Comparison of ENCODE assay signal across 13 cellular contexts in the genomic region with DNA sequence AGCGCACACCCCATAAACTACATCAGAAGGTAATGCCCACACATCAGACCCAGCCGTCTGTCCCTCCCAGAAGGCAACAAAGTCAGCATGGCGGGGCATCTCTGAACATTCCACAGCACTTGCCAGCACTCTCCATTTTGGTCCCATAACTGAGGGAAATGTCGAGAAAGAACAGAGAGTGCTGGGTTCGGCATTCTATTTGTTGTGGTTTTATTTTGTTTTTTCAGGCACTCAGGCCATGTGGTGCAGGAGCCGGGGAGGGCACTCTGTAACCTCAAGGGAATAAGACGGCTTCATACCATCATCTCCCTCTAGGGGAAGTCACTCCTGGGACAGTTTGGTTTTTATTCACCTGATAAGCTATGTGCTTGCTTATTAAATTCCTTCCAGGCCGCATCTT.
A peak's percentile ranks its signal among the peaks of the same experiment; 100 is the strongest.
DNase-seq lines count a peak whose midpoint lies in the region; ATAC-seq, FAIRE-seq and TF ChIP-seq lines count a peak whose summit lies in the region.
"Had no signal": no experiment of that assay in that cellular context is flagged by ENCODE, and none has a peak within 500 bp of the region (broad histone marks: within the 10 kb centered on the region; RNA-seq: fewer than 3 reads in every experiment).

No MANE protein-coding gene starts in this region.

- TF ChIP-seq POLR2A in IMR-90 (IDR thresholded peaks at IDR 0.05; ENCODE audit: low read depth, low read length) = no peak

- no peaks in the 10 kb centered on the region for H3F3A ChIP-seq in neural progenitor cell (ENCODE audit: low read depth)

- no peaks in the 10 kb centered on the region for H3K9me3 ChIP-seq in BLaER1 treated with 17β-estradiol and CSF1 and Interleukin-3, amounts not matched to agents 10 nM and 100 nM (replicated peaks in 1 of 11)
- H3K9me3 ChIP-seq in IMR-90 (ENCODE audit: control insufficient read depth, insufficient read depth, low read length) (no peaks in the 10 kb centered on the region), astrocyte (ENCODE audit: insufficient read depth, low read depth, low read length) (no peaks in the 10 kb centered on the region), neural progenitor cell (ENCODE audit: low read depth) (no peaks in the 10 kb centered on the region)
- H3K9me3 ChIP-seq: gastroesophageal sphincter had no signal

- H3K9me1 ChIP-seq in IMR-90 (ENCODE audit: insufficient read depth, low read length) = peaks cover 18% of the 10 kb centered on the region

- H2BK15ac ChIP-seq in IMR-90 (ENCODE audit: low read depth, low read length) = no peak overlapping the region

- no peak for ATAC-seq in IMR-90 (ENCODE audit: low read depth)
- ATAC-seq in HG03175 (IDR thresholded peaks at IDR 0.05; ENCODE audit: unreplicated experiment) = no peak
- ATAC-seq: activated naive CD4-positive, alpha-beta T cell treated with anti-CD3 and anti-CD28 coated beads, Interleukin-2, amount 50 U/mL, for 72 hours; gastroesophageal sphincter; left colon had no signal

- H2BK120ac ChIP-seq in IMR-90 (ENCODE audit: low read depth, low read length) = no peak overlapping the region

- no peak overlapping the region for H2BK20ac ChIP-seq in IMR-90 (ENCODE audit: low read depth, low read length)

- TF ChIP-seq CTCF in IMR-90 (conservative IDR thresholded peaks at IDR 0.05; ENCODE audit: low read depth, low read length) = 0 out of 2 replicates have a peak, but pooled peaks have one; percentile 6
- peak; percentile 35 for TF ChIP-seq CTCF in astrocyte (IDR thresholded peaks at IDR 0.05; ENCODE audit: insufficient read depth, low read depth, low read length)
- peak; percentile 13 for TF ChIP-seq CTCF in neural progenitor cell (IDR thresholded peaks at IDR 0.05)

- H3K4me1 ChIP-seq in BLaER1 treated with 17β-estradiol and CSF1 and Interleukin-3, amounts not matched to agents 10 nM and 100 nM = peaks cover 0 to 43% (median 24%) of the 10 kb centered on the region in 10 experiments; a peak in 18 of 20 replicates
- H3K4me1 ChIP-seq in IMR-90 (ENCODE audit: control insufficient read depth, insufficient read depth, low read length) (no peaks in the 10 kb centered on the region), astrocyte (ENCODE audit: insufficient read depth, low read length) (peaks cover 17% of the 10 kb centered on the region), neural progenitor cell (no peaks in the 10 kb centered on the region)

- BruUV-seq in IMR-90 (replicated peaks; lab: Mats Ljungman, UMichigan) = no TSS peak

- peaks cover 3% of the 10 kb centered on the region for H3K27me3 Mint-ChIP-seq in astrocyte (ENCODE audit: low read depth, unreplicated experiment)
- H3K27me3 Mint-ChIP-seq in neural progenitor cell (ENCODE audit: insufficient read depth, low read depth) = peaks cover 3% of the 10 kb centered on the region

- H3K14ac ChIP-seq in IMR-90 (replicated peaks; ENCODE audit: low read depth, low read length) = no peak overlapping the region

- H2AK5ac ChIP-seq in IMR-90 (ENCODE audit: low read depth, low read length) = no peak overlapping the region

- no peak overlapping the region for H3K27ac ChIP-seq in BLaER1 treated with 17β-estradiol and CSF1 and Interleukin-3, amounts not matched to agents 10 nM and 100 nM
- no peak overlapping the region for H3K27ac ChIP-seq in IMR-90 (ENCODE audit: insufficient read depth, low read length)
- H3K27ac ChIP-seq in astrocyte (ENCODE audit: low read depth, low read length) = no peak overlapping the region
- no peak overlapping the region for H3K27ac ChIP-seq in neural progenitor cell

- POLR2A ChIA-PET in IMR-90 (lab: Charles Lee; ENCODE audit: unreplicated experiment) = no interaction called here

- DNase-seq in IMR-90 (no peak), astrocyte (ENCODE audit: low read depth) (no peak), neural progenitor cell (ENCODE audit: low spot score) (no peak), RKO (ENCODE audit: low spot score) (no peak), occipital lobe (lab: John Stamatoyannopoulos, UW) (no peak), cerebellum (ENCODE audit: low spot score) (no peak)
- DNase-seq: left colon, NCI-H1417, T-helper 2 cell had no signal

- H2BK5ac ChIP-seq in IMR-90 (ENCODE audit: low read depth, low read length, poor library complexity, severe bottlenecking) = no peak overlapping the region

- H3K36me3 Mint-ChIP-seq in astrocyte (ENCODE audit: low read depth, unreplicated experiment) (peaks cover 7% of the 10 kb centered on the region), neural progenitor cell (peaks cover 9% of the 10 kb centered on the region)
- H3K36me3 Mint-ChIP-seq: activated naive CD4-positive, alpha-beta T cell treated with anti-CD3 and anti-CD28 coated beads, Interleukin-2, amount 50 U/mL, for 72 hours had no signal

- no peaks in the 10 kb centered on the region for H3K27me3 ChIP-seq in BLaER1 treated with 17β-estradiol and CSF1 and Interleukin-3, amounts not matched to agents 10 nM and 100 nM
- H3K27me3 ChIP-seq in IMR-90 (ENCODE audit: control insufficient read depth, insufficient read depth, low read length) = no peaks in the 10 kb centered on the region
- no peaks in the 10 kb centered on the region for H3K27me3 ChIP-seq in astrocyte (ENCODE audit: insufficient read depth, low read length)
- H3K27me3 ChIP-seq in neural progenitor cell = no peaks in the 10 kb centered on the region
- H3K27me3 ChIP-seq: gastroesophageal sphincter had no signal

- H3K4me2 ChIP-seq in BLaER1 treated with 17β-estradiol and CSF1 and Interleukin-3, amounts not matched to agents 10 nM and 100 nM = peak overlapping the region in 10 of 11 experiments; percentile 6 to 81 (median 48); a peak in 18 of 22 replicates
- H3K4me2 ChIP-seq in IMR-90 (ENCODE audit: low read depth, low read length) (no peak overlapping the region), astrocyte (ENCODE audit: low read length) (peak overlapping the region; percentile 38), neural progenitor cell (no peak overlapping the region)

- intact Hi-C loops in IMR-90 (cut with micrococcal nuclease) = no loop called here

- H3K4me3 ChIP-seq in BLaER1 treated with 17β-estradiol and CSF1 and Interleukin-3, amounts not matched to agents 10 nM and 100 nM = no peak overlapping the region
- no peak overlapping the region for H3K4me3 ChIP-seq in IMR-90 (ENCODE audit: insufficient read depth, low read depth, low read length)
- H3K4me3 ChIP-seq in astrocyte (ENCODE audit: insufficient read depth, low read depth, low read length) = no peak overlapping the region
- no peak overlapping the region for H3K4me3 ChIP-seq in neural progenitor cell

- peaks cover 0 to 51% (median 28%) of the 10 kb centered on the region in 11 experiments; a peak in 15 of 22 replicates for H4K20me1 ChIP-seq in BLaER1 treated with 17β-estradiol and CSF1 and Interleukin-3, amounts not matched to agents 10 nM and 100 nM
- H4K20me1 ChIP-seq in IMR-90 (ENCODE audit: insufficient read depth, low read length) (peaks cover 4% of the 10 kb centered on the region; the same call in 1 of the 2 replicates), astrocyte (ENCODE audit: insufficient read depth, low read length) (no peaks in the 10 kb centered on the region), neural progenitor cell (ENCODE audit: low read depth) (no peaks in the 10 kb centered on the region)

- 0 out of 22 replicates have a peak overlapping the region, but pooled peaks of 1 of the 11 experiments have one; percentile 8 for H3K9ac ChIP-seq in BLaER1 treated with 17β-estradiol and CSF1 and Interleukin-3, amounts not matched to agents 10 nM and 100 nM
- H3K9ac ChIP-seq in IMR-90 (ENCODE audit: low read depth, low read length) (no peak overlapping the region), astrocyte (ENCODE audit: low read length) (no peak overlapping the region), neural progenitor cell (no peak overlapping the region)

- H4K8ac ChIP-seq in IMR-90 (ENCODE audit: low read depth in 2 of 2, low read length in 2 of 2) = no peak overlapping the region

- no peak overlapping the region; the same call in 1 of the 2 replicates for H3K23ac ChIP-seq in IMR-90 (ENCODE audit: low read depth, low read length)

- H2AK9ac ChIP-seq in IMR-90 (replicated peaks; ENCODE audit: low read depth, low read length, poor library complexity) = no peak overlapping the region

- peaks cover 12 to 88% (median 65%) of the 10 kb centered on the region in 11 experiments; a peak in 20 of 22 replicates for H3K36me3 ChIP-seq in BLaER1 treated with 17β-estradiol and CSF1 and Interleukin-3, amounts not matched to agents 10 nM and 100 nM
- H3K36me3 ChIP-seq in IMR-90 (ENCODE audit: control insufficient read depth, insufficient read depth, low read length) (peaks cover 36% of the 10 kb centered on the region), astrocyte (ENCODE audit: insufficient read depth, low read length) (no peaks in the 10 kb centered on the region), neural progenitor cell (no peaks in the 10 kb centered on the region)

- no peak for FAIRE-seq in astrocyte (lab: Jason Lieb, UNC)

- H4K5ac ChIP-seq in IMR-90 (ENCODE audit: low read depth, low read length) = no peak overlapping the region

- H3K4me1 Mint-ChIP-seq in astrocyte (ENCODE audit: low read depth, unreplicated experiment) (peaks cover 36% of the 10 kb centered on the region), neural progenitor cell (peaks cover 4% of the 10 kb centered on the region)

- peaks cover 5 to 24% of the 10 kb centered on the region in 2 experiments; a peak in 3 of 4 replicates for H3K79me1 ChIP-seq in IMR-90 (ENCODE audit: low read depth in 1 of 2, low read length in 2 of 2)

- CTCF ChIA-PET in IMR-90 (lab: Yijun Ruan, JAX) = no interaction called here

- H3K18ac ChIP-seq in IMR-90 (ENCODE audit: low read depth, low read length) = no peak overlapping the region

- no peak overlapping the region for H3K56ac ChIP-seq in IMR-90 (ENCODE audit: extremely low read depth, insufficient read depth, low read length)

- dilution Hi-C loops in IMR-90 (cut with HindIII; ENCODE audit: low sequenced_read_pairs, unreplicated experiment) = no loop called here

- H3K79me2 ChIP-seq in astrocyte (ENCODE audit: insufficient read depth, low read length) (no peaks in the 10 kb centered on the region), neural progenitor cell (ENCODE audit: low read depth) (no peaks in the 10 kb centered on the region)

- H3K27ac Mint-ChIP-seq in astrocyte (ENCODE audit: unreplicated experiment) (peak overlapping the region; percentile 20), neural progenitor cell (no peak overlapping the region)
- H3K27ac Mint-ChIP-seq: activated naive CD4-positive, alpha-beta T cell treated with anti-CD3 and anti-CD28 coated beads, Interleukin-2, amount 50 U/mL, for 72 hours had no signal

- 86% methylated on average over 1 of the region's 8 CpGs; no CpG with 5 or more reads in 1 of the 2 experiments for WGBS in IMR-90 (ENCODE audit: extremely low coverage in 2 of 2, insufficient read length in 1 of 2), 2 experiments

- no peak overlapping the region for H3K4me3 Mint-ChIP-seq in astrocyte (ENCODE audit: unreplicated experiment)
- H3K4me3 Mint-ChIP-seq in neural progenitor cell = no peak overlapping the region

- in situ Hi-C loops in IMR-90 (cut with MboI; ENCODE audit: low sequenced_read_pairs) = no loop called here

- no peak overlapping the region for H3K4ac ChIP-seq in IMR-90 (ENCODE audit: low read depth, low read length)

- H3K9me3 Mint-ChIP-seq in astrocyte (ENCODE audit: unreplicated experiment) (no peaks in the 10 kb centered on the region), neural progenitor cell (no peaks in the 10 kb centered on the region)
- H3K9me3 Mint-ChIP-seq: activated naive CD4-positive, alpha-beta T cell treated with anti-CD3 and anti-CD28 coated beads, Interleukin-2, amount 50 U/mL, for 72 hours had no signal

- no peak overlapping the region for H4K91ac ChIP-seq in IMR-90 (ENCODE audit: insufficient read depth, low read depth, low read length)

- no peak overlapping the region for H2AFZ ChIP-seq in IMR-90 (replicated peaks; ENCODE audit: low read length, poor library complexity)
- H2AFZ ChIP-seq in astrocyte (ENCODE audit: low read depth, low read length) = no peak overlapping the region
- H2AFZ ChIP-seq in neural progenitor cell (replicated peaks) = no peak overlapping the region

- no peak for TF ChIP-seq RAD21 in IMR-90 (IDR thresholded peaks at IDR 0.05; ENCODE audit: low read length)

Comparison
In these comparisons a context has a peak if more than half of its experiments do, and no peak if none do; other contexts are left out.
1. H3K4me2 ChIP-seq: peak in BLaER1 treated with 17β-estradiol and CSF1 and Interleukin-3, amounts not matched to agents 10 nM and 100 nM (10 of 11) and astrocyte (single experiment); none in IMR-90 (single experiment) and neural progenitor cell (single experiment).
2. Peak in every context shown above with its lines, with median percentiles within 50 percentile points of each other: CTCF ChIP-seq.